In the genomic region with DNA sequence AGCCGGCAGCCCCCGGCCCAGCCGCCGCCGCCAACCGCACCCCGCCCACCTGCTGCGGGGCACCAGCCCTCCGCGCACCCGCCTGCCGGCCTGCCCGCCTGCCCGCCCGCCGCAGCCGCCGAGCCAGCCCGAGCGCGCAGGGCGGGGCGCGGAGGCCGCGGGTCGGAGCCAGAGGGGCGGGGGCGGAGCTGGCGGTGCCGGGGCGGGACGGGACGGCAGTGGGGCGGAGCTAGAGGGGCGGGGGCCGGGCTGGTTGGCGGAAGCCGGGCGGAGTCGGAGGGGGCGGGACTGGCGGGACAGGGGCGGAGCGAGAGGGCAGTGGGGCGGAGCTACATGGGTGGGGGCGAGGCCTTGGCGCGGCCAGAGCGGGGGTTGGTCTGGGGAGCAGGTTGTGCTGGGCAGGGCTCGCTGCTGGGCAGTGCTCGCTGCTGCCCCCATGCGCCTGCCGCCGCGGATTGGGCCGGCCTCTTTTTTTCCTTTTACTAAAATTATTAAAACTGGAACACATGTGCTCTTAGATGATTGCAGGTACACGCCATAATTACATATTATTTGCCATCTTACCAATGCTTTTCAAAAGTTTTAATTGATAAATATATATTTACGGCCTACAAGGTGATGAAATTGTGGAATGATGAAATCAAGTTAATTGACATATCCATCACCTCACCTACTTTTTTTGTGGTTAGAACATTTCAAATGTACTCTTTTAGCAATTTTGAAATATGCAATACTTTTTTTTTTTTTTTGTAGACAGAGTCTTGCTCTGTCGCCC, we compare ENCODE assay signal across 8 cellular contexts. TPM values are rescaled to one million over a fixed set of nuclear protein-coding genes. Genes with fewer than 3 reads are reported as not detected.
DNase-seq lines count a peak whose midpoint lies in the region; ATAC-seq and TF ChIP-seq lines count a peak whose summit lies in the region.

A gene (minus strand): TSS at position 140 of the 775 bp plus-strand sequence. CDS start 177 bp downstream, outside the sequence.

- H3K27ac Mint-ChIP-seq in CD14-positive monocyte: peak within 1 kb of the TSS in 1 of 7 donors; percentile 26
- H3K27ac Mint-ChIP-seq in activated CD4-positive, alpha-beta memory T cell treated with anti-CD3 and anti-CD28 coated beads, Interleukin-2, amount 10 ng/mL, durations not matched to agents 7 days and 5 days: peak within 1 kb of the TSS; percentile 74

- DNase-seq in CD14-positive monocyte (ENCODE audit: low spot score) (peak; percentile 98), NCI-H774 (lab: John Stamatoyannopoulos, UW) (peak; percentile 92), lower lobe of right lung (peak; percentile 95)
- DNase-seq in activated CD4-positive, alpha-beta memory T cell treated with anti-CD3 and anti-CD28 coated beads, Interleukin-2, amount 10 ng/mL, durations not matched to agents 7 days and 5 days: peak; percentile 94
- peak; percentile 86 to 99 (median 92) for DNase-seq in stimulated activated CD4-positive, alpha-beta T cell treated with anti-CD3 and anti-CD28 coated beads, TNF-alpha, amount 100 ng/mL, for 1 hour (ENCODE audit: low read depth in 3 of 3, low spot score in 1 of 3)

- H3K36me3 ChIP-seq in duodenal mucosa (ENCODE audit: control insufficient read depth in 1 of 2, insufficient read depth in 2 of 2, low read length in 2 of 2): no peaks in the 10 kb centered on the region
- H3K36me3 ChIP-seq in lower lobe of right lung: no peaks in the 10 kb centered on the region

- CTCF ChIA-PET in activated CD4-positive, alpha-beta memory T cell treated with anti-CD3 and anti-CD28 coated beads, Interleukin-2, amount 10 ng/mL, durations not matched to agents 7 days and 5 days (lab: Charles Lee): interaction anchor here (0.6 to 1.7 kb wide), 8 partner anchors 8 to 221 kb away, joined by 3 to 7 read pairs (median 3); a partner anchor contains a TSS

- peak within 1 kb of the TSS; percentile 71 to 85 for H3K4me3 Mint-ChIP-seq in CD14-positive monocyte
- peak within 1 kb of the TSS; percentile 84 for H3K4me3 Mint-ChIP-seq in activated CD4-positive, alpha-beta memory T cell treated with anti-CD3 and anti-CD28 coated beads, Interleukin-2, amount 10 ng/mL, durations not matched to agents 7 days and 5 days

- TF ChIP-seq CTCF in CD14-positive monocyte (IDR thresholded peaks at IDR 0.05) (peak; percentile 83), lower lobe of right lung (IDR thresholded peaks at IDR 0.05) (peak; percentile 85)

- no peaks in the 10 kb centered on the region for H3K9me3 ChIP-seq in duodenal mucosa (ENCODE audit: control insufficient read depth in 1 of 2, low read length in 2 of 2)
- H3K9me3 ChIP-seq in lower lobe of right lung: no peaks in the 10 kb centered on the region

- H3K27ac ChIP-seq in duodenal mucosa (ENCODE audit: low read depth, low read length) (peak within 1 kb of the TSS; percentile 42), lower lobe of right lung (peak within 1 kb of the TSS; percentile 78)

- peak within 1 kb of the TSS; percentile 70 to 90 for H3K9ac ChIP-seq in duodenal mucosa (ENCODE audit: low read depth in 1 of 2, low read length in 2 of 2)

- H3K27me3 ChIP-seq in duodenal mucosa (ENCODE audit: control insufficient read depth in 1 of 2, insufficient read depth in 2 of 2, low read length in 2 of 2) (no peaks in the 10 kb centered on the region), lower lobe of right lung (ENCODE audit: low read depth) (no peaks in the 10 kb centered on the region)

- POLR2A ChIA-PET in activated CD4-positive, alpha-beta memory T cell treated with anti-CD3 and anti-CD28 coated beads, Interleukin-2, amount 10 ng/mL, durations not matched to agents 7 days and 5 days (lab: Charles Lee): interaction anchor here (1.0 to 1.6 kb wide), 4 partner anchors 8 to 305 kb away, joined by 3 to 5 read pairs (median 4); a partner anchor contains a TSS

- peaks cover 25 to 32% of the 10 kb centered on the region in 2 donors for H3K4me1 ChIP-seq in duodenal mucosa (ENCODE audit: control insufficient read depth in 1 of 2, insufficient read depth in 2 of 2, low read length in 2 of 2)
- peaks cover 23% of the 10 kb centered on the region for H3K4me1 ChIP-seq in lower lobe of right lung

- H3K9me3 Mint-ChIP-seq in CD14-positive monocyte: no peaks in the 10 kb centered on the region
- no peaks in the 10 kb centered on the region for H3K9me3 Mint-ChIP-seq in activated CD4-positive, alpha-beta memory T cell treated with anti-CD3 and anti-CD28 coated beads, Interleukin-2, amount 10 ng/mL, durations not matched to agents 7 days and 5 days

- H3K4me3 ChIP-seq in duodenal mucosa (ENCODE audit: low read depth in 1 of 2, low read length in 2 of 2) (peak within 1 kb of the TSS; percentile 76 to 86), lower lobe of right lung (peak within 1 kb of the TSS; percentile 91)

- peaks cover 20% of the 10 kb centered on the region for H3K4me1 Mint-ChIP-seq in CD14-positive monocyte
- peaks cover 29% of the 10 kb centered on the region for H3K4me1 Mint-ChIP-seq in activated CD4-positive, alpha-beta memory T cell treated with anti-CD3 and anti-CD28 coated beads, Interleukin-2, amount 10 ng/mL, durations not matched to agents 7 days and 5 days

- no peaks in the 10 kb centered on the region for H3K27me3 Mint-ChIP-seq in CD14-positive monocyte (ENCODE audit: low read depth in 3 of 3)
- no peaks in the 10 kb centered on the region for H3K27me3 Mint-ChIP-seq in activated CD4-positive, alpha-beta memory T cell treated with anti-CD3 and anti-CD28 coated beads, Interleukin-2, amount 10 ng/mL, durations not matched to agents 7 days and 5 days

- no peaks in the 10 kb centered on the region for H3K36me3 Mint-ChIP-seq in CD14-positive monocyte
- H3K36me3 Mint-ChIP-seq in activated CD4-positive, alpha-beta memory T cell treated with anti-CD3 and anti-CD28 coated beads, Interleukin-2, amount 10 ng/mL, durations not matched to agents 7 days and 5 days (ENCODE audit: low read depth): no peaks in the 10 kb centered on the region

- intact Hi-C loops in CD14-positive monocyte (cut with micrococcal nuclease) (loop anchor here (1.0 to 10.0 kb wide), 4 partner anchors 8 to 574 kb away; a partner anchor contains a TSS), lower lobe of right lung (cut with DNase I) (no loop called here)

- ATAC-seq in GM19351 (IDR thresholded peaks at IDR 0.05; ENCODE audit: unreplicated experiment) (peak; percentile 79), HG03558 (IDR thresholded peaks at IDR 0.05; ENCODE audit: extremely low read depth, unreplicated experiment) (peak; percentile 41), lower lobe of right lung (peak; percentile 98)

RNA-seq across cellular contexts. Expression of the gene that starts here (rescaled TPM):
- 10 to 100 TPM in 1 of 2 donors, 1 to 10 TPM in 1; 8.0 to 25.9 TPM for polyA plus RNA-seq in CD14-positive monocyte
- 10 to 100 TPM; 87.0 to 90.5 TPM for total RNA-seq in activated CD4-positive, alpha-beta memory T cell treated with anti-CD3 and anti-CD28 coated beads, Interleukin-2, amount 10 ng/mL, durations not matched to agents 7 days and 5 days
- total RNA-seq in lower lobe of right lung: 94.7 TPM

Comparison
In these comparisons a context has a peak if more than half of its experiments do, and no peak if none do; other contexts are left out.
1. Peak in every context shown above with its lines: DNase-seq, ATAC-seq, H3K4me3 ChIP-seq and H3K27ac ChIP-seq.
2. ATAC-seq: peak in every context shown above with its lines; median percentile 98 in lower lobe of right lung; 79 in GM19351; 41 in HG03558.